In genomic region chr2:73897240-73897583, GRCh38 we compare ENCODE assay signal across 13 cellular contexts. TPM values are rescaled to one million over a fixed set of nuclear protein-coding genes. Genes with fewer than 3 reads are reported as not detected.
DNase-seq lines count a peak whose midpoint lies in the region; ATAC-seq and TF ChIP-seq lines count a peak whose summit lies in the region.
"Had no signal": no experiment of that assay in that cellular context is flagged by ENCODE, and none has a peak within 500 bp of the region (broad histone marks: within the 10 kb centered on the region; RNA-seq: fewer than 3 reads in every experiment).

No MANE protein-coding gene starts in this region.

- POLR2A ChIA-PET in naive thymus-derived CD4-positive, alpha-beta T cell (lab: Charles Lee): interaction anchor here (1.0 kb wide), 1 partner anchor 52 kb away, joined by 3 read pairs; no protein-coding TSS in a partner anchor
- POLR2A ChIA-PET in activated CD4-positive, alpha-beta memory T cell treated with anti-CD3 and anti-CD28 coated beads for 36 hours (lab: Charles Lee): interaction anchor here (1.0 kb wide), 1 partner anchor 10 kb away, joined by 3 read pairs; no protein-coding TSS in a partner anchor

- H3K27ac ChIP-seq in ascending aorta: peak overlapping the region; percentile 87 to 91
- peak overlapping the region; percentile 65 for H3K27ac ChIP-seq in naive thymus-derived CD4-positive, alpha-beta T cell (ENCODE audit: low read depth, low read length)
- peak overlapping the region; percentile 18 for H3K27ac ChIP-seq in upper lobe of right lung

- H3K27ac Mint-ChIP-seq in activated T-cell treated with anti-CD3 and anti-CD28 coated beads, Interleukin-2, amount 50 U/mL, for 72 hours: no peak overlapping the region
- H3K27ac Mint-ChIP-seq in naive thymus-derived CD4-positive, alpha-beta T cell: peak overlapping the region; percentile 74 to 96 (median 91)
- H3K27ac Mint-ChIP-seq in activated CD4-positive, alpha-beta memory T cell treated with anti-CD3 and anti-CD28 coated beads for 36 hours: no peak overlapping the region
- H3K27ac Mint-ChIP-seq: dendritic cell treated with granulocyte-macrophage colony-stimulating factor and Interleukin-4, amounts not matched to agents 40 ng/mL and 50 ng/mL, for 4 days had no signal

- peak in 1 of 2 donors; percentile 2 for ATAC-seq in activated T-cell treated with anti-CD3 and anti-CD28 coated beads, Interleukin-2, amount 50 U/mL, for 72 hours (replicated peaks in 1 of 2)
- ATAC-seq in naive thymus-derived CD4-positive, alpha-beta T cell: no peak
- ATAC-seq in upper lobe of right lung: no peak

- DNase-seq in activated T-cell treated with anti-CD3 and anti-CD28 coated beads, Interleukin-2, amount 50 U/mL, for 72 hours: no peak
- no peak for DNase-seq in activated T-cell treated with anti-CD3 and anti-CD28 coated beads, Interleukin-2, amount 50 U/mL, for 48 hours
- no peak for DNase-seq in ascending aorta (ENCODE audit: low spot score in 2 of 2)
- DNase-seq in naive thymus-derived CD4-positive, alpha-beta T cell: no peak
- no peak for DNase-seq in upper lobe of right lung
- DNase-seq in activated CD4-positive, alpha-beta memory T cell treated with anti-CD3 and anti-CD28 coated beads for 36 hours: no peak
- no peak for DNase-seq in NCI-H146 treated with DMSO at 0.1 percent for 48 hours (lab: John Stamatoyannopoulos, UW; ENCODE audit: unreplicated experiment)
- no peak for DNase-seq in amniotic stem cell (lab: John Stamatoyannopoulos, UW)
- DNase-seq: NCI-H226, SW 1271 had no signal

- peaks cover 1 to 6% of the 10 kb centered on the region in 2 donors for H3K4me1 ChIP-seq in ascending aorta
- peaks cover 0 to 13% of the 10 kb centered on the region in 2 donors for H3K4me1 ChIP-seq in naive thymus-derived CD4-positive, alpha-beta T cell (ENCODE audit: control insufficient read depth in 2 of 2, insufficient read depth in 2 of 2, low read length in 2 of 2)
- peaks cover 10% of the 10 kb centered on the region for H3K4me1 ChIP-seq in upper lobe of right lung

- CTCF ChIA-PET in naive thymus-derived CD4-positive, alpha-beta T cell (lab: Charles Lee): interaction anchor here (0.7 kb wide), 1 partner anchor 135 kb away, joined by 3 read pairs; no protein-coding TSS in a partner anchor
- CTCF ChIA-PET in activated CD4-positive, alpha-beta memory T cell treated with anti-CD3 and anti-CD28 coated beads for 36 hours (lab: Charles Lee): interaction anchor here (1.1 to 1.8 kb wide), 3 partner anchors 10 to 70 kb away, joined by 3 to 5 read pairs (median 4); no protein-coding TSS in a partner anchor

- peaks cover 39% of the 10 kb centered on the region for H3K4me1 Mint-ChIP-seq in activated T-cell treated with anti-CD3 and anti-CD28 coated beads, Interleukin-2, amount 50 U/mL, for 72 hours (ENCODE audit: low read depth)
- peaks cover 14 to 54% (median 40%) of the 10 kb centered on the region in 7 donors for H3K4me1 Mint-ChIP-seq in naive thymus-derived CD4-positive, alpha-beta T cell
- H3K4me1 Mint-ChIP-seq in activated CD4-positive, alpha-beta memory T cell treated with anti-CD3 and anti-CD28 coated beads for 36 hours (ENCODE audit: low read depth): peaks cover 23% of the 10 kb centered on the region

- no peaks in the 10 kb centered on the region for H3K9me3 Mint-ChIP-seq in activated T-cell treated with anti-CD3 and anti-CD28 coated beads, Interleukin-2, amount 50 U/mL, for 72 hours
- H3K9me3 Mint-ChIP-seq in naive thymus-derived CD4-positive, alpha-beta T cell: no peaks in the 10 kb centered on the region
- H3K9me3 Mint-ChIP-seq in activated CD4-positive, alpha-beta memory T cell treated with anti-CD3 and anti-CD28 coated beads for 36 hours: no peaks in the 10 kb centered on the region
- H3K9me3 Mint-ChIP-seq: activated CD4-positive, alpha-beta memory T cell treated with anti-CD3 and anti-CD28 coated beads, Interleukin-2, amount 10 ng/mL, durations not matched to agents 7 days and 5 days; dendritic cell treated with granulocyte-macrophage colony-stimulating factor and Interleukin-4, amounts not matched to agents 40 ng/mL and 50 ng/mL, for 4 days had no signal

- no peaks in the 10 kb centered on the region for H3K36me3 Mint-ChIP-seq in activated T-cell treated with anti-CD3 and anti-CD28 coated beads, Interleukin-2, amount 50 U/mL, for 72 hours (ENCODE audit: insufficient read depth in 2 of 2)
- H3K36me3 Mint-ChIP-seq in naive thymus-derived CD4-positive, alpha-beta T cell: no peaks in the 10 kb centered on the region
- H3K36me3 Mint-ChIP-seq in activated CD4-positive, alpha-beta memory T cell treated with anti-CD3 and anti-CD28 coated beads for 36 hours: no peaks in the 10 kb centered on the region

- intact Hi-C loops in ascending aorta (cut with DNase I): loop anchor here (5.0 kb wide), 1 partner anchor 35 kb away; no protein-coding TSS in a partner anchor
- intact Hi-C loops in naive thymus-derived CD4-positive, alpha-beta T cell (cut with micrococcal nuclease): loop anchor here in 1 of 2 donors (5.0 kb wide), 1 partner anchor 35 kb away; no protein-coding TSS in a partner anchor
- intact Hi-C loops in upper lobe of right lung (cut with DNase I): no loop called here
- intact Hi-C loops in activated CD4-positive, alpha-beta memory T cell treated with anti-CD3 and anti-CD28 coated beads for 36 hours (cut with micrococcal nuclease): loop anchor here (2.0 to 5.0 kb wide), 2 partner anchors 40 to 68 kb away; partner anchors contain the start of gene STAMBP

- H3K4me3 ChIP-seq in ascending aorta (peak overlapping the region in 1 of 2 donors; percentile 65), upper lobe of right lung (no peak overlapping the region)
- H3K4me3 ChIP-seq in naive thymus-derived CD4-positive, alpha-beta T cell (ENCODE audit: low read length): no peak overlapping the region
- H3K4me3 ChIP-seq: smooth muscle cell had no signal

- H3K9me3 ChIP-seq in ascending aorta (no peaks in the 10 kb centered on the region), upper lobe of right lung (no peaks in the 10 kb centered on the region)
- H3K9me3 ChIP-seq in naive thymus-derived CD4-positive, alpha-beta T cell (ENCODE audit: control insufficient read depth in 2 of 3, low read length in 3 of 3): no peaks in the 10 kb centered on the region

- peaks cover 4 to 5% of the 10 kb centered on the region in 2 donors for H3K36me3 ChIP-seq in ascending aorta
- no peaks in the 10 kb centered on the region for H3K36me3 ChIP-seq in naive thymus-derived CD4-positive, alpha-beta T cell (ENCODE audit: control insufficient read depth in 2 of 3, insufficient read depth in 3 of 3, low read length in 3 of 3)
- no peaks in the 10 kb centered on the region for H3K36me3 ChIP-seq in upper lobe of right lung

- H3K4me3 Mint-ChIP-seq in activated T-cell treated with anti-CD3 and anti-CD28 coated beads, Interleukin-2, amount 50 U/mL, for 72 hours: peak overlapping the region; percentile 23 to 71
- H3K4me3 Mint-ChIP-seq in naive thymus-derived CD4-positive, alpha-beta T cell: peak overlapping the region in 6 of 10 donors; percentile 57 to 90 (median 74)
- no peak overlapping the region for H3K4me3 Mint-ChIP-seq in activated CD4-positive, alpha-beta memory T cell treated with anti-CD3 and anti-CD28 coated beads for 36 hours
- H3K4me3 Mint-ChIP-seq: activated CD4-positive, alpha-beta memory T cell treated with anti-CD3 and anti-CD28 coated beads, Interleukin-2, amount 10 ng/mL, durations not matched to agents 7 days and 5 days; dendritic cell treated with granulocyte-macrophage colony-stimulating factor and Interleukin-4, amounts not matched to agents 40 ng/mL and 50 ng/mL, for 4 days had no signal

- H3K27me3 ChIP-seq in ascending aorta (no peaks in the 10 kb centered on the region), upper lobe of right lung (no peaks in the 10 kb centered on the region)
- no peaks in the 10 kb centered on the region for H3K27me3 ChIP-seq in naive thymus-derived CD4-positive, alpha-beta T cell (ENCODE audit: control insufficient read depth in 2 of 2, insufficient read depth in 2 of 2, low read length in 2 of 2)

- TF ChIP-seq CTCF in ascending aorta (IDR thresholded peaks at IDR 0.05): no peak
- no peak for TF ChIP-seq CTCF in upper lobe of right lung (IDR thresholded peaks at IDR 0.05)

- H3K27me3 Mint-ChIP-seq in activated T-cell treated with anti-CD3 and anti-CD28 coated beads, Interleukin-2, amount 50 U/mL, for 72 hours (ENCODE audit: low read depth): peaks cover 2% of the 10 kb centered on the region
- no peaks in the 10 kb centered on the region for H3K27me3 Mint-ChIP-seq in naive thymus-derived CD4-positive, alpha-beta T cell
- H3K27me3 Mint-ChIP-seq in activated CD4-positive, alpha-beta memory T cell treated with anti-CD3 and anti-CD28 coated beads for 36 hours: no peaks in the 10 kb centered on the region

RNA-seq across cellular contexts. Expression of gene ACTG2, which starts 4.4 kb away (rescaled TPM):
- under 1 TPM in 1 of 2 donors, not detected in 1; 0.22 TPM for total RNA-seq in activated T-cell treated with anti-CD3 and anti-CD28 coated beads, Interleukin-2, amount 50 U/mL, for 72 hours
- total RNA-seq in ascending aorta: 134 TPM
- not detected for total RNA-seq in naive thymus-derived CD4-positive, alpha-beta T cell
- not detected for polyA plus RNA-seq in naive thymus-derived CD4-positive, alpha-beta T cell
- 37.9 TPM for total RNA-seq in upper lobe of right lung
- not detected for total RNA-seq in activated CD4-positive, alpha-beta memory T cell treated with anti-CD3 and anti-CD28 coated beads for 36 hours
- total RNA-seq: activated CD4-positive, alpha-beta memory T cell treated with anti-CD3 and anti-CD28 coated beads, Interleukin-2, amount 10 ng/mL, durations not matched to agents 7 days and 5 days had no signal

RNA-seq across cellular contexts. Expression of gene DGUOK, which starts 29.5 kb away (rescaled TPM):
- 100 to 1,000 TPM; 110 to 119 TPM for total RNA-seq in activated T-cell treated with anti-CD3 and anti-CD28 coated beads, Interleukin-2, amount 50 U/mL, for 72 hours
- 79.7 TPM for total RNA-seq in ascending aorta
- total RNA-seq in naive thymus-derived CD4-positive, alpha-beta T cell: 10 to 100 TPM; 43.1 to 73.9 (median 65.8) TPM
- 100 to 1,000 TPM; 207 to 220 TPM for polyA plus RNA-seq in naive thymus-derived CD4-positive, alpha-beta T cell
- total RNA-seq in upper lobe of right lung: 34.4 TPM
- total RNA-seq in activated CD4-positive, alpha-beta memory T cell treated with anti-CD3 and anti-CD28 coated beads for 36 hours: 100 to 1,000 TPM; 101 to 102 TPM

Comparison
In these comparisons a context has a peak if more than half of its experiments do, and no peak if none do; other contexts are left out.
1. H3K27ac Mint-ChIP-seq: peak in naive thymus-derived CD4-positive, alpha-beta T cell (9 of 9); none in activated T-cell treated with anti-CD3 and anti-CD28 coated beads, Interleukin-2, amount 50 U/mL, for 72 hours (single experiment) and activated CD4-positive, alpha-beta memory T cell treated with anti-CD3 and anti-CD28 coated beads for 36 hours (single experiment).
2. H3K27ac ChIP-seq: peak in every context shown above with its lines; median percentile 89 in ascending aorta; 65 in naive thymus-derived CD4-positive, alpha-beta T cell; 18 in upper lobe of right lung.
3. RNA of gene ACTG2, which starts 4.4 kb away (total RNA-seq): 134 TPM in ascending aorta (single experiment) and 37.9 TPM in upper lobe of right lung (single experiment); 0.22 TPM in activated T-cell treated with anti-CD3 and anti-CD28 coated beads, Interleukin-2, amount 50 U/mL, for 72 hours, not detected in activated CD4-positive, alpha-beta memory T cell treated with anti-CD3 and anti-CD28 coated beads for 36 hours and not detected in naive thymus-derived CD4-positive, alpha-beta T cell; every median in the first group is over 10 times any median in the second.